ENCODE assay signal across 29 cellular contexts in the genomic region with DNA sequence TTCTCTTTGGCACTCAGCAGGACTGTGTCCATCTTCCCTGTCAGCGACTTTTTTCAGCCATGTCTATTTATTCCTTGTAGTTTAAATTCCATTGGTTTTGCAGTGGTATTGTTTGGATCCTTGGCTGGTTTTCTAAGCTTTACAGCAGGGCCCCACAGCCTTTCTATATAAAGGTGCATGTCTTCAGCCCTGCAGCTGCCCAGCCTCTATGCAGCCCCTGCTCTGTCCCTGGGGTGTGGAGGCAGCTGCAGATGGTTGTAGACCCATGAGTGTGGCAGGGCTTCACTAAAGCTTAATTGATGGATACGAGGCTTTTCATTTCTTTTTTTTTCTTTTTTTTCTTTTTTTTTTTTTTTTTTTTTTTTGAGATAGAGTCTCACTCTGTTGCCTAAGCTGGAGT.
"Had no signal": no experiment of that assay in that cellular context is flagged by ENCODE, and none has a peak within 500 bp of the region (broad histone marks: within the 10 kb centered on the region; RNA-seq: fewer than 3 reads in every experiment).

No MANE protein-coding gene starts in this region.

- H3K4me1 ChIP-seq: colonic mucosa had no signal

- H3K27me3 ChIP-seq: brain microvascular endothelial cell, colonic mucosa had no signal

- H3K27ac ChIP-seq: brain microvascular endothelial cell, colonic mucosa, WERI-Rb-1 had no signal

- ATAC-seq: activated CD4-positive, CD25-positive, alpha-beta regulatory T cell treated with anti-CD3 and anti-CD28 coated beads, Interleukin-2, amount 50 U/mL, for 24 hours; activated CD8-positive, alpha-beta T cell treated with anti-CD3 and anti-CD28 coated beads for 36 hours; activated naive CD4-positive, alpha-beta T cell treated with anti-CD3 and anti-CD28 coated beads, Interleukin-2, amount 50 U/mL, for 72 hours; activated T-cell treated with anti-CD3 and anti-CD28 coated beads, Interleukin-2, amount 50 U/mL, for 72 hours; esophagus mucosa; T-helper 17 cell had no signal

- H3K4me1 Mint-ChIP-seq: activated B cell treated with CpG ODN at 0.5 μM for 24 hours; activated naive CD4-positive, alpha-beta T cell treated with anti-CD3 and anti-CD28 coated beads, Interleukin-2, amount 10 ng/mL, durations not matched to agents 7 days and 5 days; activated naive CD8-positive, alpha-beta T cell treated with anti-CD3 and anti-CD28 coated beads, Interleukin-2, amount 10 ng/mL, durations not matched to agents 7 days and 5 days; T-helper 17 cell had no signal

- H3K27me3 Mint-ChIP-seq: activated B cell treated with CpG ODN at 0.5 μM for 24 hours; activated CD8-positive, alpha-beta T cell treated with anti-CD3 and anti-CD28 coated beads for 36 hours; activated naive CD4-positive, alpha-beta T cell treated with anti-CD3 and anti-CD28 coated beads, Interleukin-2, amount 10 ng/mL, durations not matched to agents 7 days and 5 days; activated naive CD8-positive, alpha-beta T cell treated with anti-CD3 and anti-CD28 coated beads, Interleukin-2, amount 10 ng/mL, durations not matched to agents 7 days and 5 days; activated T-cell treated with anti-CD3 and anti-CD28 coated beads, Interleukin-2, amount 50 U/mL, for 24 hours; T-helper 17 cell had no signal

- H3K4me3 ChIP-seq: colonic mucosa had no signal

- DNase-seq: activated B cell treated with CpG ODN at 0.5 μM for 24 hours; activated CD4-positive, alpha-beta T cell treated with anti-CD3 and anti-CD28 coated beads for 48 hours; activated CD4-positive, alpha-beta T cell treated with anti-CD3 and anti-CD28 coated beads, Interleukin-2, amount 50 U/mL, for 1 hour; activated CD4-positive, alpha-beta T cell treated with anti-CD3 and anti-CD28 coated beads, Interleukin-2, amount 50 U/mL, for 48 hours; activated CD8-positive, alpha-beta memory T cell treated with anti-CD3 and anti-CD28 coated beads, Interleukin-2, amount 50 U/mL, for 48 hours; activated CD8-positive, alpha-beta T cell treated with anti-CD3 and anti-CD28 coated beads for 36 hours; activated gamma-delta T cell; activated naive CD4-positive, alpha-beta T cell; activated naive CD4-positive, alpha-beta T cell treated with anti-CD3 and anti-CD28 coated beads, Interleukin-2, amount 10 ng/mL, durations not matched to agents 7 days and 5 days; activated naive CD8-positive, alpha-beta T cell treated with anti-CD3 and anti-CD28 coated beads, Interleukin-2, amount 10 ng/mL, durations not matched to agents 7 days and 5 days; activated T-cell treated with anti-CD3 and anti-CD28 coated beads for 4 hours; activated T-cell treated with anti-CD3 and anti-CD28 coated beads, Interleukin-2, amount 50 U/mL, for 72 hours; anterior cingulate cortex; brain microvascular endothelial cell; central memory CD4-positive, alpha-beta T cell; cerebellar nuclear complex; colonic mucosa; effector memory CD4-positive, alpha-beta T cell; foreskin fibroblast; T-helper 1 cell; T-helper 17 cell; T1000; WERI-Rb-1 had no signal

- H3K4me3 Mint-ChIP-seq: activated B cell treated with CpG ODN at 0.5 μM for 24 hours; activated CD8-positive, alpha-beta T cell treated with anti-CD3 and anti-CD28 coated beads for 36 hours; activated naive CD4-positive, alpha-beta T cell treated with anti-CD3 and anti-CD28 coated beads, Interleukin-2, amount 10 ng/mL, durations not matched to agents 7 days and 5 days; activated naive CD8-positive, alpha-beta T cell treated with anti-CD3 and anti-CD28 coated beads, Interleukin-2, amount 10 ng/mL, durations not matched to agents 7 days and 5 days; activated T-cell treated with anti-CD3 and anti-CD28 coated beads, Interleukin-2, amount 50 U/mL, for 24 hours; activated T-cell treated with anti-CD3 and anti-CD28 coated beads, Interleukin-2, amount 50 U/mL, for 72 hours; endodermal cell; T-helper 17 cell; T-helper 2 cell treated with Interferon-gamma antibody and Interleukin-4, amounts not matched to agents 5 μg/mL and 100 μg/mL, for 36 hours had no signal

- H3K9me3 ChIP-seq: colonic mucosa had no signal

- H3K27ac Mint-ChIP-seq: activated B cell treated with CpG ODN at 0.5 μM for 24 hours; activated CD8-positive, alpha-beta T cell treated with anti-CD3 and anti-CD28 coated beads for 36 hours; activated naive CD4-positive, alpha-beta T cell treated with anti-CD3 and anti-CD28 coated beads, Interleukin-2, amount 10 ng/mL, durations not matched to agents 7 days and 5 days; activated naive CD4-positive, alpha-beta T cell treated with anti-CD3 and anti-CD28 coated beads, Interleukin-2, amount 50 U/mL, for 72 hours; activated naive CD8-positive, alpha-beta T cell treated with anti-CD3 and anti-CD28 coated beads, Interleukin-2, amount 10 ng/mL, durations not matched to agents 7 days and 5 days; activated T-cell treated with anti-CD3 and anti-CD28 coated beads, Interleukin-2, amount 50 U/mL, for 24 hours; activated T-cell treated with anti-CD3 and anti-CD28 coated beads, Interleukin-2, amount 50 U/mL, for 72 hours; endodermal cell; T-helper 17 cell; T-helper 2 cell treated with Interferon-gamma antibody and Interleukin-4, amounts not matched to agents 5 μg/mL and 100 μg/mL, for 36 hours had no signal
